In the genomic region with DNA sequence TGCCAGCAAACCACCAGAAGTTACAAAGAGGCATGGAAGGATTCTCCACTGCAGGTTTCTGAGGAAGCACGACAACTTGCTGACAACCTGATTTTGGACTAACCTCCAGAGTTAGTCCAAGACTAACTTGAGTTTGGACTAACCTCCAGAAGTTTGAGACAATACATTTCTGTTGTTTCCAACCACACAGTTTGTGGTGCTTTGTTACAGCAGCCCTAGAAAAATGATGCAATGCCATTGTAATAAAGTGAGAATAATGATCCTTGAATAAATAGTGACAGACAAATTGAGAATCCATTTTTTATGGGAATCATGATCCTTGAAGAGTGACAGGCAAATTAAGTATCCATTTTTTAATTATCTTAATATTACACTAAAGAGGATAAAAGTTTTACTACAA, we compare ENCODE assay signal across 12 cellular contexts.
"Had no signal": no experiment of that assay in that cellular context is flagged by ENCODE, and none has a peak within 500 bp of the region (broad histone marks: within the 10 kb centered on the region; RNA-seq: fewer than 3 reads in every experiment).

No MANE protein-coding gene starts in this region.

- DNase-seq: activated CD4-positive, alpha-beta memory T cell treated with anti-CD3 and anti-CD28 coated beads, Interleukin-2, amount 10 ng/mL, durations not matched to agents 7 days and 5 days; activated CD4-positive, alpha-beta T cell treated with anti-CD3 and anti-CD28 coated beads for 36 hours; activated naive CD4-positive, alpha-beta T cell treated with Interleukin-2 at 50 U/mL for 16 hours; endodermal cell; foreskin fibroblast; ovary; stimulated activated CD4-positive, alpha-beta T cell treated with anti-CD3 and anti-CD28 coated beads, Interleukin-2, amount 100 ng/mL, for 48 hours; stimulated activated naive CD8-positive, alpha-beta T cell treated with anti-CD3 and anti-CD28 coated beads, Interleukin-15, Interleukin-2, amounts not matched to agents 100 U/mL and 50 U/mL, for 24 hours; T-helper 9 cell had no signal

- H3K27me3 Mint-ChIP-seq: activated CD4-positive, alpha-beta memory T cell treated with anti-CD3 and anti-CD28 coated beads, Interleukin-2, amount 10 ng/mL, durations not matched to agents 7 days and 5 days; brain; type B pancreatic cell had no signal

- H3K27ac Mint-ChIP-seq: activated CD4-positive, alpha-beta memory T cell treated with anti-CD3 and anti-CD28 coated beads, Interleukin-2, amount 10 ng/mL, durations not matched to agents 7 days and 5 days; activated CD4-positive, alpha-beta T cell treated with anti-CD3 and anti-CD28 coated beads for 36 hours; brain; endodermal cell; type B pancreatic cell had no signal

- H3K27me3 ChIP-seq: ovary, suprapubic skin had no signal

- H3K4me3 Mint-ChIP-seq: activated CD4-positive, alpha-beta memory T cell treated with anti-CD3 and anti-CD28 coated beads, Interleukin-2, amount 10 ng/mL, durations not matched to agents 7 days and 5 days; activated CD4-positive, alpha-beta T cell treated with anti-CD3 and anti-CD28 coated beads for 36 hours; brain; endodermal cell; type B pancreatic cell had no signal

- H3K4me3 ChIP-seq: ovary, suprapubic skin had no signal

- H3K36me3 Mint-ChIP-seq: brain, type B pancreatic cell had no signal

- H3K4me1 Mint-ChIP-seq: activated CD4-positive, alpha-beta memory T cell treated with anti-CD3 and anti-CD28 coated beads, Interleukin-2, amount 10 ng/mL, durations not matched to agents 7 days and 5 days; activated CD4-positive, alpha-beta T cell treated with anti-CD3 and anti-CD28 coated beads for 36 hours had no signal

- H3K9me3 Mint-ChIP-seq: activated CD4-positive, alpha-beta memory T cell treated with anti-CD3 and anti-CD28 coated beads, Interleukin-2, amount 10 ng/mL, durations not matched to agents 7 days and 5 days; type B pancreatic cell had no signal

- H3K9me3 ChIP-seq: ovary, suprapubic skin had no signal

- H3K4me1 ChIP-seq: suprapubic skin had no signal

- H3K36me3 ChIP-seq: ovary, suprapubic skin had no signal

- H3K27ac ChIP-seq: ovary, suprapubic skin had no signal
